In genomic region chr14:50955373-50956043, GRCh38 we compare ENCODE assay signal across 8 cellular contexts. TPM values are rescaled to one million over a fixed set of nuclear protein-coding genes. Genes with fewer than 3 reads are reported as not detected.
DNase-seq lines count a peak whose midpoint lies in the region; ATAC-seq and TF ChIP-seq lines count a peak whose summit lies in the region.

No MANE protein-coding gene starts in this region.

- peak; percentile 70 for TF ChIP-seq CTCF in AG04449 (IDR thresholded peaks at IDR 0.05; ENCODE audit: insufficient read depth, low read length, missing control alignments)
- peak; percentile 29 for TF ChIP-seq CTCF in GM12873 (IDR thresholded peaks at IDR 0.05; ENCODE audit: insufficient read depth, low read depth, low read length, missing control alignments)

- DNase-seq in AG04449 (ENCODE audit: low read depth, low spot score): peak; percentile 93
- DNase-seq in NCI-H446 (lab: John Stamatoyannopoulos, UW): peak; percentile 23 to 63
- DNase-seq in amniotic epithelial cell (ENCODE audit: low read depth): peak; percentile 98
- DNase-seq in hepatic stellate cell (ENCODE audit: low spot score): peak; percentile 93
- peak; percentile 21 to 23 for DNase-seq in stimulated activated CD4-positive, alpha-beta T cell treated with anti-CD3 and anti-CD28 coated beads, Interleukin-2, amount 100 ng/mL, for 48 hours
- DNase-seq in cerebellum (ENCODE audit: low spot score): no peak

- CTCF ChIA-PET in AG04449 (lab: Yijun Ruan, JAX): interaction anchor here (0.9 to 3.6 kb wide), 18 partner anchors 9 to 825 kb away, joined by 3 to 33 read pairs (median 4); partner anchors contain the start of gene PYGL

- POLR2A ChIA-PET in AG04449 (lab: Yijun Ruan, JAX): interaction anchor here (0.5 kb wide), 1 partner anchor 42 kb away, joined by 3 read pairs; no protein-coding TSS in a partner anchor

- no peak overlapping the region for H3K4me3 ChIP-seq in AG04449 (ENCODE audit: low read depth, low read length)

- no peak for ATAC-seq in GM18858 (IDR thresholded peaks at IDR 0.05; ENCODE audit: unreplicated experiment)

RNA-seq across cellular contexts. Expression of gene PYGL, which starts 11.2 kb away (rescaled TPM):
- total RNA-seq in cerebellum: 9.9 TPM
